8 cellular contexts compared by ENCODE assay signal in genomic region chr7:63899691-63900393, GRCh38.
DNase-seq lines count a peak whose midpoint lies in the region; ATAC-seq and TF ChIP-seq lines count a peak whose summit lies in the region.

No MANE protein-coding gene starts in this region.

- TF ChIP-seq CTCF in GM12865 (IDR thresholded peaks at IDR 0.05; ENCODE audit: insufficient read depth, low read depth, low read length, missing control alignments) (no peak), body of pancreas (IDR thresholded peaks at IDR 0.05) (no peak)

- DNase-seq in GM12865 (ENCODE audit: low read depth), result peak; percentile 3
- peak; percentile 54 for DNase-seq in T1000 (lab: John Stamatoyannopoulos, UW)
- DNase-seq in body of pancreas, result peak; percentile 58 to 88 (median 85)
- peak; percentile 87 for DNase-seq in mucosa of gallbladder (ENCODE audit: low spot score)
- peak; percentile 38 to 81 for DNase-seq in stimulated activated effector memory CD8-positive, alpha-beta T cell treated with anti-CD3 and anti-CD28 coated beads, Interleukin-12 subunit alpha, Interleukin-12 subunit beta, amount 100 ng/mL, for 72 hours (ENCODE audit: low spot score in 2 of 2)

- peak overlapping the region in 2 of 4 donors; percentile 43 to 73 for H3K27ac ChIP-seq in body of pancreas

- H3K4me3 ChIP-seq in GM12865 (ENCODE audit: low read depth, low read length), result no peak overlapping the region
- H3K4me3 ChIP-seq in body of pancreas, result peak overlapping the region; percentile 25 to 73

- H3K9me3 ChIP-seq in body of pancreas, result no peaks in the 10 kb centered on the region

- H3K36me3 ChIP-seq in body of pancreas (replicated peaks in 1 of 2; ENCODE audit: insufficient read depth in 1 of 2, low read depth in 2 of 2), result no peaks in the 10 kb centered on the region

- peak overlapping the region; percentile 91 for H3K27ac Mint-ChIP-seq in stimulated activated effector memory CD8-positive, alpha-beta T cell treated with anti-CD3 and anti-CD28 coated beads, Interleukin-12 subunit alpha, Interleukin-12 subunit beta, amount 100 ng/mL, for 72 hours

- no peak for TF ChIP-seq POLR2A in body of pancreas (IDR thresholded peaks at IDR 0.05)

- H3K4me1 ChIP-seq in body of pancreas, result peaks cover 13% of the 10 kb centered on the region

- no peaks in the 10 kb centered on the region for H3K27me3 ChIP-seq in body of pancreas

- no peaks in the 10 kb centered on the region for H3K36me3 Mint-ChIP-seq in stimulated activated effector memory CD8-positive, alpha-beta T cell treated with anti-CD3 and anti-CD28 coated beads, Interleukin-12 subunit alpha, Interleukin-12 subunit beta, amount 100 ng/mL, for 72 hours

- ATAC-seq in body of pancreas (peak; percentile 83), HG02973 (IDR thresholded peaks at IDR 0.05; ENCODE audit: unreplicated experiment) (no peak), GM18502 (IDR thresholded peaks at IDR 0.05; ENCODE audit: poor library complexity, unreplicated experiment) (no peak), GM21717 (IDR thresholded peaks at IDR 0.05; ENCODE audit: unreplicated experiment) (no peak)
- peak; percentile 83 for ATAC-seq in stimulated activated effector memory CD8-positive, alpha-beta T cell treated with anti-CD3 and anti-CD28 coated beads, Interleukin-12 subunit alpha, Interleukin-12 subunit beta, amount 100 ng/mL, for 72 hours

- H3K4me3 Mint-ChIP-seq in stimulated activated effector memory CD8-positive, alpha-beta T cell treated with anti-CD3 and anti-CD28 coated beads, Interleukin-12 subunit alpha, Interleukin-12 subunit beta, amount 100 ng/mL, for 72 hours, result peak overlapping the region; percentile 81

- 12 to 25% methylated on average over 29 of the region's 29 CpGs for WGBS in body of pancreas, 2 donors

- peaks cover 13% of the 10 kb centered on the region for H3K4me1 Mint-ChIP-seq in stimulated activated effector memory CD8-positive, alpha-beta T cell treated with anti-CD3 and anti-CD28 coated beads, Interleukin-12 subunit alpha, Interleukin-12 subunit beta, amount 100 ng/mL, for 72 hours

- peaks cover 4% of the 10 kb centered on the region for H3K9me3 Mint-ChIP-seq in stimulated activated effector memory CD8-positive, alpha-beta T cell treated with anti-CD3 and anti-CD28 coated beads, Interleukin-12 subunit alpha, Interleukin-12 subunit beta, amount 100 ng/mL, for 72 hours

- intact Hi-C loops in body of pancreas (cut with DNase I), result no loop called here

Comparison
In these comparisons a context has a peak if more than half of its experiments do, and no peak if none do; other contexts are left out.
1. DNase-seq: peak in every context shown above with its lines; median percentile 87 in mucosa of gallbladder; 85 in body of pancreas; 60 in stimulated activated effector memory CD8-positive, alpha-beta T cell treated with anti-CD3 and anti-CD28 coated beads, Interleukin-12 subunit alpha, Interleukin-12 subunit beta, amount 100 ng/mL, for 72 hours; 54 in T1000; 3 in GM12865.
2. ATAC-seq: peak in body of pancreas (single experiment) and stimulated activated effector memory CD8-positive, alpha-beta T cell treated with anti-CD3 and anti-CD28 coated beads, Interleukin-12 subunit alpha, Interleukin-12 subunit beta, amount 100 ng/mL, for 72 hours (single experiment); none in HG02973 (single experiment), GM18502 (single experiment) and GM21717 (single experiment).